ENCODE assay signal across 18 cellular contexts in the genomic region with DNA sequence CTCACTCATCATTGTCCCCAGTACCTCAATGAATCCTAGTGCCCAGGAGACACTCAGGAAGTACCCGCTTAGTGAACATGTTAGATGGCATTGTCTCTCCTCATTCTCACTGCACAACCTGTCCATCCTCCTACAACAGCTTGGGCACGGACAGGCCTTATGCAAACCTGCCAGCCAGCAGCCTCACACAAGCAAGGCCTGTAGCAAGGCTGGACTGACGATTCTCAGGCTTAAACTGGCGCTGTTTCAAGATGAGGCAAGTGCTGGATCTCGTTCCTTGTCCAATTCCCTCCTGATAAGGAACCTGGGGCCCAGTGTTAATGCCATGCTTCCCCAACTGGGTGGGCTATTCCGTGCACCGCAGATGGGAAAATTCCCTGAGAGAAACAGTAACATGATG. TPM values are rescaled to one million over a fixed set of nuclear protein-coding genes. Genes with fewer than 3 reads are reported as not detected.
DNase-seq lines count a peak whose midpoint lies in the region; ATAC-seq and FAIRE-seq lines count a peak whose summit lies in the region.
"Had no signal": no experiment of that assay in that cellular context is flagged by ENCODE, and none has a peak within 500 bp of the region (broad histone marks: within the 10 kb centered on the region; RNA-seq: fewer than 3 reads in every experiment).

No MANE protein-coding gene starts in this region.

- FAIRE-seq in urothelium cell line (lab: Jason Lieb, UNC) = peak; percentile 42
- FAIRE-seq: GM12878 had no signal

- DNase-seq in left cardiac atrium (no peak), cardiac septum (ENCODE audit: low spot score) (no peak), amniotic epithelial cell (ENCODE audit: low read depth) (peak; percentile 63), left ventricle myocardium superior (no peak), urothelium cell line (ENCODE audit: low spot score) (no peak), dedifferentiated amniotic fluid mesenchymal stem cell (ENCODE audit: extremely low spot score) (no peak), NCI-H187 treated with DMSO at 0.1 percent for 48 hours (lab: John Stamatoyannopoulos, UW) (no peak), NCI-H524 (lab: John Stamatoyannopoulos, UW) (no peak)
- DNase-seq: C1 segment of cervical spinal cord, DND-41, GDM1, GM23248, MG63, NCI-H1105, NCI-H1694 treated with DMSO at 0.1 percent for 48 hours, NCI-H446, RPMI8226 had no signal

- intact Hi-C loops in left cardiac atrium (cut with DNase I) (no loop called here), cardiac septum (cut with DNase I) (no loop called here), left ventricle myocardium superior (cut with micrococcal nuclease) (no loop called here)

- ATAC-seq in left cardiac atrium (peak; percentile 66 to 71), left ventricle myocardium superior (peak; percentile 62)
- ATAC-seq: GM12878 had no signal

RNA-seq across cellular contexts. Expression of a gene that starts 59.0 kb away (rescaled TPM):
- total RNA-seq in left cardiac atrium = 1 to 10 TPM in 1 of 2 donors, under 1 TPM in 1; 0.74 to 1.3 TPM
- 0.57 TPM for total RNA-seq in cardiac septum
- 0.30 TPM for total RNA-seq in left ventricle myocardium superior
